In genomic region chr16:71289732-71290062, GRCh38 we compare ENCODE assay signal across 8 cellular contexts. TPM values are rescaled to one million over a fixed set of nuclear protein-coding genes. Genes with fewer than 3 reads are reported as not detected.
DNase-seq lines count a peak whose midpoint lies in the region; ATAC-seq and TF ChIP-seq lines count a peak whose summit lies in the region.

No MANE protein-coding gene starts in this region.

- H3K27ac ChIP-seq in BLaER1 (peak overlapping the region; percentile 70), dorsolateral prefrontal cortex (peak overlapping the region in 54 of 59 donors; percentile 16 to 95 (median 80))

- no peaks in the 10 kb centered on the region for H3K9me2 ChIP-seq in Loucy (replicated peaks; ENCODE audit: low read depth, low read length)

- no peaks in the 10 kb centered on the region for H3K9me3 Mint-ChIP-seq in neural crest cell

- intact Hi-C loops in dorsolateral prefrontal cortex (cut with DNase I), result no loop called here

- ATAC-seq in GM21526 (IDR thresholded peaks at IDR 0.05; ENCODE audit: low FRiP score, unreplicated experiment), result no peak

- H3K9me3 ChIP-seq in BLaER1, result peaks cover 12% of the 10 kb centered on the region; the same call in 1 of the 2 replicates
- H3K9me3 ChIP-seq in Loucy (ENCODE audit: insufficient read depth, low read depth, low read length), result no peaks in the 10 kb centered on the region

- peaks cover 29% of the 10 kb centered on the region for H3K36me3 ChIP-seq in BLaER1
- H3K36me3 ChIP-seq in Loucy (ENCODE audit: insufficient read depth, low read length), result peaks cover 11% of the 10 kb centered on the region; the same call in 1 of the 2 replicates

- H3F3A ChIP-seq in Loucy (ENCODE audit: low read depth), result no peaks in the 10 kb centered on the region

- H3K27me3 Mint-ChIP-seq in neural crest cell (ENCODE audit: low read depth), result peaks cover 24% of the 10 kb centered on the region

- DNase-seq in dorsolateral prefrontal cortex, result no peak
- DNase-seq in neural crest cell (ENCODE audit: low read depth, low spot score), result no peak
- DNase-seq in NCI-H128 (lab: John Stamatoyannopoulos, UW; ENCODE audit: unreplicated experiment), result no peak
- no peak for DNase-seq in EL
- DNase-seq in T1000 (lab: John Stamatoyannopoulos, UW), result no peak

- no peak for TF ChIP-seq CTCF in Loucy (conservative IDR thresholded peaks at IDR 0.05; ENCODE audit: low read length)
- peak in 4 of 56 donors; percentile 3 to 24 (median 5) for TF ChIP-seq CTCF in dorsolateral prefrontal cortex (IDR thresholded peaks at IDR 0.05 in 54 of 56, conservative IDR thresholded peaks at IDR 0.05 in 2 of 56; ENCODE audit: low read depth in 1 of 56, partially characterized antibody in 56 of 56)
- TF ChIP-seq CTCF in neural crest cell (conservative IDR thresholded peaks at IDR 0.05), result no peak

- H4K20me1 ChIP-seq in BLaER1, result peaks cover 6% of the 10 kb centered on the region; the same call in 1 of the 2 replicates
- peaks cover 21% of the 10 kb centered on the region for H4K20me1 ChIP-seq in Loucy (ENCODE audit: insufficient read depth, low read length, poor library complexity, severe bottlenecking)

- H3K4me2 ChIP-seq in BLaER1 (peak overlapping the region; percentile 62), Loucy (ENCODE audit: low read depth, low read length, poor library complexity, severe bottlenecking) (peak overlapping the region; percentile 100)

- peaks cover 12% of the 10 kb centered on the region for H3K36me3 Mint-ChIP-seq in neural crest cell (ENCODE audit: low read depth)

- H3K9ac ChIP-seq in BLaER1 (peak overlapping the region; percentile 55; the same call in 1 of the 2 replicates), Loucy (ENCODE audit: low read depth, low read length, poor library complexity, severe bottlenecking) (peak overlapping the region; percentile 88)

- peak overlapping the region; percentile 79 for H3K4me3 ChIP-seq in BLaER1
- H3K4me3 ChIP-seq in Loucy (ENCODE audit: low read length, poor library complexity, severe bottlenecking), result peak overlapping the region; percentile 94
- H3K4me3 ChIP-seq in dorsolateral prefrontal cortex, result peak overlapping the region; percentile 54 to 100 (median 88)

- H3K27me3 ChIP-seq in BLaER1 (no peaks in the 10 kb centered on the region), Loucy (ENCODE audit: insufficient read depth, low read length, poor library complexity, severe bottlenecking) (no peaks in the 10 kb centered on the region), dorsolateral prefrontal cortex (peaks cover 0 to 16% (median 0%) of the 10 kb centered on the region in 45 donors)

- H2AFZ ChIP-seq in Loucy (ENCODE audit: low read length), result peak overlapping the region; percentile 77

- H3K27ac Mint-ChIP-seq in neural crest cell (ENCODE audit: unreplicated experiment), result no peak overlapping the region

- H3K4me1 ChIP-seq in BLaER1, result peaks cover 29% of the 10 kb centered on the region
- peaks cover 19% of the 10 kb centered on the region for H3K4me1 ChIP-seq in Loucy (ENCODE audit: insufficient read depth, low read length, poor library complexity, severe bottlenecking)

- H3K4me1 Mint-ChIP-seq in neural crest cell, result peaks cover 20% of the 10 kb centered on the region

- H3K4me3 Mint-ChIP-seq in neural crest cell, result peak overlapping the region; percentile 90

- H3K79me2 ChIP-seq in Loucy (ENCODE audit: insufficient read depth, low read length), result peaks cover 26% of the 10 kb centered on the region

RNA-seq across cellular contexts. Expression of gene CMTR2, which starts 0.5 kb away (rescaled TPM):
- total RNA-seq in dorsolateral prefrontal cortex, result 10 to 100 TPM in 83 of 120 experiments, 1 to 10 TPM in 37; 7.8 to 16.9 (median 11.4) TPM
- 19.1 and 20.5 TPM in 2 replicates for total RNA-seq in neural crest cell

RNA-seq across cellular contexts. Expression of gene HYDIN, which starts 59.2 kb away (rescaled TPM):
- 10 to 100 TPM; 16.8 to 65.8 (median 38.2) TPM for total RNA-seq in dorsolateral prefrontal cortex
- 7.5 and 7.8 TPM in 2 replicates for total RNA-seq in neural crest cell
